ENCODE assay signal across 1 cellular context in the genomic region with DNA sequence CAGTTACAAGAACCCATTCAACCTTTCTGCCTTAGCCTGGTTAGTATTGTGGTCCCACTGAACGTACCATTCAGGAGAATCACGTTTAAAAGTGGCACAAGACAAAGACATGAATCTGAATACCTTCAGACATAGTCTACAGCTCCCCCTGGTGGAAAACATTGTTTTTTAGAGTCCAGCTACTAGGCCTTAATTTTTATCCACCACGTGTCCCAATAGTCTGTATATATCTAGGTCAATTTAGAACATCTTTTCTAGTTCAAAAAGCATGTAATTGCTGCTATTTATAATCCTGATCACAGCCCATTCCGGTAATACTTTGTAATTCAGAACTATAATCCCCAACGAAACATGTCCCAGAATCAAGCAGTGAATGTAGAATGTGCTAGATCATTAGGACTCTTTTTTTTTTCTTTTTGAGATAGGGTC.
TF ChIP-seq lines count a peak whose summit lies in the region.

No MANE protein-coding gene starts in this region.

TF ChIP-seq in H1, 55 proteins besides CTCF, POLR2A, EP300 and RAD21:
- TF ChIP-seq CBX5 (IDR thresholded peaks at IDR 0.05; ENCODE audit: low read depth, low read length), result no peak
- TF ChIP-seq RBBP5 (IDR thresholded peaks at IDR 0.05; ENCODE audit: borderline replicate concordance, low read depth, low read length), result no peak
